ENCODE assay signal across 10 cellular contexts in the genomic region with DNA sequence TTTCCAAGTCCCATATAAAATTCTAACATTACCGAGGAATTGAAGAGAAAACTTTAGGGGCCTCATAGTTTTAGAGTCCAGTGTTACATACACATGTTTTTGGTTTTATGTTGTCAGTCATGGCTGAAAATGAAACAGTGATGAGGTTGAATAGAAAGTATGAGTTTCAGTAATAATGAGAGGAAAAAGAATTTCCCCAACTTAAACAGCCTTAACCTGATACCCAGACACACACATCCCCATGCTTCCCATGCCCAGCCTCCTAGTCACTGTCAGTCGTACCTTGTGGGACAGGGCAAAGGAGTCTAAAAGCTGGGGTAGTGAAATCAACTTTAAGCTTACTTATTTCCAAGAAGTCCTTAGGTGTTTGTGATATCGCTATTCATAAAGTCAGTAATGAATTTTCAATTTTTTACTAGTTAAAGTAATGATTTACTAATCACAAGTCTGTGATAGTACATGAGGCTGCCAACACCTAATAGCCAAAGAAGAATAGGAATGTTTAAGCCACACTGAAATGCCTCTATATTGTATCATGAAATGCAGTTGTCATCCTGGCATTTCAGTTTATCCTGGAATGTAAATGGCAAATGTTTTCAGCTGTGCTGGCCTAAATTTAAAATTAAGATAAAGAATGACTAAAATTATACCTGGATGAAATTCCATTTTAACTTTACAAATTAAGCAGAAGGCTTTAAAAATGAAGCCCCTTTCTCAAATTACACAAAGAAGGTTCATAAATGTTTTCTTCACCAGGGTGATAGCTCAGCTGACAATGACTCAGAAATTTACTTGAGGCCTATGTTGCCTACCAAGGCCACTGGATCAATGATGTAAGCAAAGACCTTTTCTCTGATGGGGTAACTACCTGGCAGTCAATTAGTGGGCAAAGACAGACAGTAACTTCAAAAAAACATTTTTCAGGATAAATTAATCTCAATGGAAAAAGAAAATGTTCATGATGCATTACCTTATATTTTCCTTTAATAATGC. TPM values are rescaled to one million over a fixed set of nuclear protein-coding genes. Genes with fewer than 3 reads are reported as not detected.
DNase-seq lines count a peak whose midpoint lies in the region; ATAC-seq and TF ChIP-seq lines count a peak whose summit lies in the region.
"Had no signal": no experiment of that assay in that cellular context is flagged by ENCODE, and none has a peak within 500 bp of the region (broad histone marks: within the 10 kb centered on the region; RNA-seq: fewer than 3 reads in every experiment).

No MANE protein-coding gene starts in this region.

- WGBS in right cardiac atrium, result 92% methylated on average over 3 of the region's 3 CpGs

- H3K36me3 ChIP-seq in Karpas-422 (ENCODE audit: insufficient read depth, low read length), result no peaks in the 10 kb centered on the region

- ATAC-seq in GM18517 (IDR thresholded peaks at IDR 0.05; ENCODE audit: unreplicated experiment), result peak; percentile 91
- ATAC-seq in HG03280 (IDR thresholded peaks at IDR 0.05; ENCODE audit: unreplicated experiment), result peak; percentile 83
- no peak for ATAC-seq in right cardiac atrium

- no peak overlapping the region for H3K9ac ChIP-seq in Karpas-422 (ENCODE audit: low read length)

- H4K20me1 ChIP-seq in Karpas-422 (ENCODE audit: insufficient read depth, low read depth, low read length), result no peaks in the 10 kb centered on the region

- H3K79me2 ChIP-seq in Karpas-422 (ENCODE audit: low read length), result no peaks in the 10 kb centered on the region

- H3K9me3 ChIP-seq in Karpas-422 (ENCODE audit: low read length) (no peaks in the 10 kb centered on the region), right cardiac atrium (ENCODE audit: control insufficient read depth, low read length) (no peaks in the 10 kb centered on the region)

- H3K27ac ChIP-seq in Karpas-422 (ENCODE audit: low read length), result no peak overlapping the region
- no peak overlapping the region for H3K27ac ChIP-seq in right cardiac atrium (ENCODE audit: low read length)

- intact Hi-C loops in right cardiac atrium (cut with DNase I), result no loop called here

- H3K4me1 ChIP-seq in Karpas-422 (ENCODE audit: low read length) (no peaks in the 10 kb centered on the region), right cardiac atrium (ENCODE audit: control insufficient read depth, insufficient read depth, low read length) (peaks cover 2% of the 10 kb centered on the region)

- no peak overlapping the region for H3K4me2 ChIP-seq in Karpas-422 (ENCODE audit: low read depth, low read length, poor library complexity, severe bottlenecking)

- H3K4me3 ChIP-seq in Karpas-422 (ENCODE audit: low read length) (no peak overlapping the region), right cardiac atrium (ENCODE audit: low read length) (no peak overlapping the region)

- H3K9me2 ChIP-seq in Karpas-422 (replicated peaks; ENCODE audit: insufficient read depth, low read length), result no peaks in the 10 kb centered on the region

- no peak overlapping the region for H2AFZ ChIP-seq in Karpas-422 (ENCODE audit: low read length)

- H3K27me3 ChIP-seq in Karpas-422 (ENCODE audit: low read length), result no peaks in the 10 kb centered on the region
- H3K27me3 ChIP-seq in right cardiac atrium (ENCODE audit: control insufficient read depth, insufficient read depth), result no peaks in the 10 kb centered on the region

- DNase-seq in GM20000 (ENCODE audit: low spot score), result peak; percentile 45
- DNase-seq in fibroblast of gingiva (ENCODE audit: low read depth), result peak; percentile 1
- no peak for DNase-seq in COLO829 (ENCODE audit: low spot score)
- DNase-seq in Karpas-422, result no peak
- no peak for DNase-seq in right cardiac atrium
- no peak for DNase-seq in globus pallidus (ENCODE audit: low spot score)
- DNase-seq: endodermal cell, NCI-H1417 treated with DMSO at 0.1 percent for 48 hours had no signal

- no peak for TF ChIP-seq CTCF in GM20000 (IDR thresholded peaks at IDR 0.05; ENCODE audit: extremely low read depth, missing control alignments)

RNA-seq across cellular contexts. Expression of gene GPR34, which starts 24.2 kb away (rescaled TPM):
- not detected in 2 replicates for total RNA-seq in Karpas-422 (2014; rRNA removed; shearing (Covaris generic); ENCODE audit: low replicate concordance)
- total RNA-seq in right cardiac atrium, result 10 to 100 TPM in 2 of 4 donors, 1 to 10 TPM in 2; 5.9 to 10.2 (median 9.2) TPM
- 1.5 TPM for polyA plus RNA-seq in right cardiac atrium
- total RNA-seq: endodermal cell had no signal

RNA-seq across cellular contexts. Expression of gene GPR82, which starts 59.4 kb away (rescaled TPM):
- 0.07 TPM in 1 of 2 replicates, not detected in the other for total RNA-seq in Karpas-422 (2014; rRNA removed; shearing (Covaris generic); ENCODE audit: low replicate concordance)
- under 1 TPM in 3 of 4 donors, not detected in 1; 0.14 to 0.53 (median 0.49) TPM for total RNA-seq in right cardiac atrium
- 0.02 TPM for polyA plus RNA-seq in right cardiac atrium
- total RNA-seq: endodermal cell had no signal

Comparison
In these comparisons a context has a peak if more than half of its experiments do, and no peak if none do; other contexts are left out.
1. ATAC-seq: peak in GM18517 (single experiment) and HG03280 (single experiment); none in right cardiac atrium (0 of 2).
2. DNase-seq: peak in GM20000 (single experiment) and fibroblast of gingiva (single experiment); none in COLO829 (single experiment), Karpas-422 (single experiment), right cardiac atrium (0 of 3) and globus pallidus (single experiment).